Comparison of ENCODE assay signal across 8 cellular contexts in genomic region chr16:1493746-1494094, GRCh38. TPM values are rescaled to one million over a fixed set of nuclear protein-coding genes. Genes with fewer than 3 reads are reported as not detected.
DNase-seq lines count a peak whose midpoint lies in the region; ATAC-seq, FAIRE-seq and TF ChIP-seq lines count a peak whose summit lies in the region.

No MANE protein-coding gene starts in this region.

- no peak for ATAC-seq in GM21619 (IDR thresholded peaks at IDR 0.05; ENCODE audit: unreplicated experiment)

- no peak for FAIRE-seq in HTR-8/SVneo (lab: Jason Lieb, UNC)
- no peak for FAIRE-seq in kidney (lab: Jason Lieb, UNC)

- H3K4me1 ChIP-seq in kidney (ENCODE audit: control insufficient read depth in 1 of 2, insufficient read depth in 1 of 2, low read depth in 1 of 2, low read length in 2 of 2) (peaks cover 3 to 18% of the 10 kb centered on the region in 2 donors), subcutaneous abdominal adipose tissue (ENCODE audit: control insufficient read depth in 5 of 5, insufficient read depth in 5 of 5, low read length in 5 of 5) (peaks cover 8 to 26% (median 22%) of the 10 kb centered on the region in 5 donors)

- intact Hi-C loops in kidney (cut with DNase I), result no loop called here

- H3K36me3 ChIP-seq in kidney (ENCODE audit: control insufficient read depth in 1 of 2, insufficient read depth in 2 of 2, low read length in 2 of 2) (no peaks in the 10 kb centered on the region), subcutaneous abdominal adipose tissue (ENCODE audit: control insufficient read depth in 5 of 5, insufficient read depth in 5 of 5, low read length in 5 of 5) (peaks cover 0 to 40% (median 27%) of the 10 kb centered on the region in 5 donors)

- no peaks in the 10 kb centered on the region for H3K27me3 ChIP-seq in subcutaneous abdominal adipose tissue (ENCODE audit: control insufficient read depth in 5 of 5, insufficient read depth in 4 of 5, low read length in 5 of 5)

- DNase-seq in HTR-8/SVneo (ENCODE audit: insufficient read length, low spot score) (peak; percentile 18), astrocyte of the hippocampus (ENCODE audit: low read depth, low spot score) (peak; percentile 56), kidney (no peak), iPS-NIHi7 (ENCODE audit: extremely low spot score) (no peak), UCSD-AML1 (lab: John Stamatoyannopoulos, UW; ENCODE audit: unreplicated experiment) (no peak)

- no peaks in the 10 kb centered on the region for H3K9me3 ChIP-seq in kidney (ENCODE audit: control insufficient read depth in 1 of 2, low read length in 2 of 2)
- no peaks in the 10 kb centered on the region for H3K9me3 ChIP-seq in subcutaneous abdominal adipose tissue (ENCODE audit: control insufficient read depth in 5 of 5, low read length in 5 of 5)

- H3K9ac ChIP-seq in kidney (ENCODE audit: low read length in 2 of 2), result peak overlapping the region in 1 of 2 donors; percentile 19
- peak overlapping the region in 4 of 5 donors; percentile 78 to 95 (median 83) for H3K9ac ChIP-seq in subcutaneous abdominal adipose tissue (ENCODE audit: low read length in 5 of 5)

- peak overlapping the region; percentile 88 for H3K4me3 ChIP-seq in GM08714 (ENCODE audit: low read length)
- peak overlapping the region; percentile 58 to 81 for H3K4me3 ChIP-seq in kidney (ENCODE audit: low read length in 2 of 2)
- H3K4me3 ChIP-seq in subcutaneous abdominal adipose tissue (ENCODE audit: low read depth in 1 of 5, low read length in 5 of 5), result peak overlapping the region in 4 of 5 donors; percentile 65 to 86 (median 81)

- no peak for TF ChIP-seq CTCF in kidney (IDR thresholded peaks at IDR 0.05; ENCODE audit: borderline replicate concordance, extremely low read depth, insufficient read depth)

- H3K27ac ChIP-seq in kidney (ENCODE audit: low read depth in 2 of 2, low read length in 2 of 2) (no peak overlapping the region), subcutaneous abdominal adipose tissue (ENCODE audit: low read depth, low read length) (peak overlapping the region; percentile 78)

RNA-seq across cellular contexts. Expression of gene TELO2, which starts 0.6 kb away (rescaled TPM):
- total RNA-seq in kidney, result 37.4 TPM
- 27.7 TPM for polyA plus RNA-seq in kidney (ENCODE audit: insufficient read depth, low read depth, low replicate concordance)

RNA-seq across cellular contexts. Expression of gene PTX4, which starts 5.0 kb away (rescaled TPM):
- not detected for total RNA-seq in kidney
- not detected for polyA plus RNA-seq in kidney (ENCODE audit: insufficient read depth, low read depth, low replicate concordance)

RNA-seq across cellular contexts. Expression of gene CLCN7, which starts 18.9 kb away (rescaled TPM):
- 92.5 TPM for total RNA-seq in kidney
- polyA plus RNA-seq in kidney (ENCODE audit: insufficient read depth, low read depth, low replicate concordance), result 38.9 TPM

RNA-seq across cellular contexts. Expression of gene TMEM204, which starts 39.7 kb away (rescaled TPM):
- 40.9 TPM for total RNA-seq in kidney
- 49.5 TPM for polyA plus RNA-seq in kidney (ENCODE audit: insufficient read depth, low read depth, low replicate concordance)

RNA-seq across cellular contexts. Expression of gene CCDC154, which starts 49.4 kb away (rescaled TPM):
- total RNA-seq in kidney, result 2.8 TPM
- polyA plus RNA-seq in kidney (ENCODE audit: insufficient read depth, low read depth, low replicate concordance), result 1.8 TPM

Comparison
In these comparisons a context has a peak if more than half of its experiments do, and no peak if none do; other contexts are left out.
1. DNase-seq: peak in HTR-8/SVneo (single experiment) and astrocyte of the hippocampus (single experiment); none in kidney (single experiment), iPS-NIHi7 (single experiment) and UCSD-AML1 (single experiment).
2. Peak in every context shown above with its lines, with median percentiles within 50 percentile points of each other: H3K4me3 ChIP-seq.